Comparison of ENCODE assay signal across 14 cellular contexts in genomic region chr7:18974803-18975202, GRCh38.
DNase-seq lines count a peak whose midpoint lies in the region; ATAC-seq and TF ChIP-seq lines count a peak whose summit lies in the region.
"Had no signal": no experiment of that assay in that cellular context is flagged by ENCODE, and none has a peak within 500 bp of the region (broad histone marks: within the 10 kb centered on the region; RNA-seq: fewer than 3 reads in every experiment).

No MANE protein-coding gene starts in this region.

- ATAC-seq in GM18505 (IDR thresholded peaks at IDR 0.05; ENCODE audit: unreplicated experiment): no peak
- ATAC-seq in HG03039 (IDR thresholded peaks at IDR 0.05; ENCODE audit: unreplicated experiment): no peak
- ATAC-seq: activated T-helper 17 cell treated with anti-CD3 and anti-CD28 coated beads, Interleukin-2, amount 50 U/mL, for 72 hours; body of pancreas had no signal

- in situ Hi-C loops in brain microvascular endothelial cell (cut with HindIII; ENCODE audit: low pct_ligation_motif_present, low sequenced_read_pairs): no loop called here

- no peak for TF ChIP-seq CTCF in BJ (IDR thresholded peaks at IDR 0.05; ENCODE audit: insufficient read depth, low read depth, low read length)
- TF ChIP-seq CTCF in brain microvascular endothelial cell (IDR thresholded peaks at IDR 0.05; ENCODE audit: low read depth, low read length, missing control alignments): no peak

- H3K27me3 ChIP-seq in BJ (ENCODE audit: control insufficient read depth, insufficient read depth, low read length) (no peaks in the 10 kb centered on the region), brain microvascular endothelial cell (replicated peaks) (no peaks in the 10 kb centered on the region)
- H3K27me3 ChIP-seq: body of pancreas had no signal

- peak; percentile 31 for DNase-seq in BJ (ENCODE audit: low read depth)
- peak; percentile 93 for DNase-seq in M059J (ENCODE audit: low read depth)
- DNase-seq in brain microvascular endothelial cell: peak; percentile 24
- DNase-seq in kidney tubule cell (ENCODE audit: low spot score): peak; percentile 34
- no peak for DNase-seq in HK-2 (ENCODE audit: unreplicated experiment)
- DNase-seq in cerebellar cortex (ENCODE audit: low spot score): no peak
- DNase-seq: body of pancreas; DND-41; effector memory CD4-positive, alpha-beta T cell; NCI-H1092; posterior cingulate gyrus had no signal

- no peak overlapping the region for H3K27ac ChIP-seq in brain microvascular endothelial cell
- H3K27ac ChIP-seq: body of pancreas had no signal

- H3K4me3 ChIP-seq in BJ (ENCODE audit: low read depth, low read length) (no peak overlapping the region), brain microvascular endothelial cell (ENCODE audit: low read depth, low read length) (no peak overlapping the region)
- H3K4me3 ChIP-seq: body of pancreas had no signal

- TF ChIP-seq POLR2A in GM18505 (IDR thresholded peaks at IDR 0.05; ENCODE audit: borderline replicate concordance, extremely low read depth, insufficient read depth, insufficient read length): no peak

- POLR2A ChIA-PET in BJ (lab: Charles Lee): no interaction called here

- CTCF ChIA-PET in BJ (lab: Yijun Ruan, JAX): no interaction called here

- H3K36me3 ChIP-seq in BJ (ENCODE audit: control insufficient read depth, insufficient read depth, low read length) (no peaks in the 10 kb centered on the region), brain microvascular endothelial cell (replicated peaks) (no peaks in the 10 kb centered on the region)

Comparison
In these comparisons a context has a peak if more than half of its experiments do, and no peak if none do; other contexts are left out.
1. DNase-seq: peak in BJ (single experiment), M059J (single experiment), brain microvascular endothelial cell (single experiment) and kidney tubule cell (single experiment); none in HK-2 (single experiment) and cerebellar cortex (single experiment).